Comparison of ENCODE assay signal across 13 cellular contexts in the genomic region with DNA sequence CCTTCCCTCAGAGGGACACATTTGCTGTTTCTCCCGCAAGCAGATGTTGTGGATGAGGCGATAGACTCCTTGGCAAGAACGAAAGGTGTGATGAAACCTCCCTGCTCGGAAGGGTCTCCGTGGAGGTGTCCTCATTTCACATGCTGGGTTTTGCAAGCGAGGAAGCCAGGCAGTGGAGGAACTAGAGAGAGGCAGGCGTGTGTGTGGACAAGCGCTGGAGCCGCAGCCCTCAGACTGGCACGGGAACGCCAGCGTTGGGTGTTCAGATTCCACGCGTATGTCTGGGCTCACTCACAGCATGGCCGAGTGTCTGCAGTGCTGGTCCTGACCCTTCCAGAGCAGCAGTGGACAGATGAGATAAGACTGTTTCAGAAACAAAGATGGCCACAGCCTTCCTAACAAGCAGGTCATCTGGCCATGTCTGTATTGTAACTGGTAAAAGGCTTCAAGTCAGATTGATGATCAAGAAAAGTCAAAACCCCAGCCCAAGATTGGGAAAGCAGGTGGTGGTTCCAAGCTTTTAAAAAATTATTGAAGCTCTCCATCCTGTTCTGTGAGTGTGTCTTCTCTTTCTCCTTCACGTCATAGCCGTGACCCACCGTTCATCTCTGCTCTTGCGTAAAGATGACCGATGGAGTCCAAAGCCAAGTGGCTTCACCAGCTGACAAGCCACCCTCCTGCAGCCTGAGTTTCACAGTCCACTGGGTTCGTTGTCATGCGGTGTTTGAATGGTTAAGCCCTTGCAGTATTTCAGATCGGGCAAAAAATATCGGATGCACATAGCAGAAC. TPM values are rescaled to one million over a fixed set of nuclear protein-coding genes. Genes with fewer than 3 reads are reported as not detected.
A peak's percentile ranks its signal among the peaks of the same experiment; 100 is the strongest.
DNase-seq lines count a peak whose midpoint lies in the region; ATAC-seq and TF ChIP-seq lines count a peak whose summit lies in the region.
"Had no signal": no experiment of that assay in that cellular context is flagged by ENCODE, and none has a peak within 500 bp of the region (broad histone marks: within the 10 kb centered on the region; RNA-seq: fewer than 3 reads in every experiment).

No MANE protein-coding gene starts in this region.

- H3K27me3 ChIP-seq in endodermal cell (ENCODE audit: control insufficient read depth, insufficient read depth, low read length, poor library complexity, severe bottlenecking), result no peaks in the 10 kb centered on the region

- peak overlapping the region; percentile 65 for H3K27ac ChIP-seq in endodermal cell (ENCODE audit: low read depth, low read length)
- H3K27ac ChIP-seq: HL-60 had no signal

- H3K4me1 ChIP-seq in endodermal cell (ENCODE audit: control insufficient read depth, insufficient read depth, low read length), result peaks cover 4% of the 10 kb centered on the region

- peak overlapping the region; percentile 53 for H3K4me3 Mint-ChIP-seq in natural killer cell treated with Interleukin-12 subunit alpha and Interleukin-12 subunit beta and Interleukin-15 and Interleukin-18, amount 100 ng/mL, for 72 hours
- H3K4me3 Mint-ChIP-seq in natural killer cell, result no peak overlapping the region
- H3K4me3 Mint-ChIP-seq in endodermal cell, result no peak overlapping the region
- no peak overlapping the region for H3K4me3 Mint-ChIP-seq in nephron progenitor cell

- peaks cover 74 to 79% of the 10 kb centered on the region in 2 donors for H3K4me1 Mint-ChIP-seq in natural killer cell treated with Interleukin-12 subunit alpha and Interleukin-12 subunit beta and Interleukin-15 and Interleukin-18, amount 100 ng/mL, for 72 hours (ENCODE audit: low read depth in 2 of 2)
- H3K4me1 Mint-ChIP-seq in natural killer cell, result peaks cover 49 to 57% of the 10 kb centered on the region in 2 donors
- peaks cover 19% of the 10 kb centered on the region for H3K4me1 Mint-ChIP-seq in endodermal cell
- H3K4me1 Mint-ChIP-seq in nephron progenitor cell, result peaks cover 77% of the 10 kb centered on the region

- CTCF ChIA-PET in HEK293T (lab: Yijun Ruan, JAX), result interaction anchor here (0.6 kb wide), 1 partner anchor 233 kb away, joined by 3 read pairs; no protein-coding TSS in a partner anchor

- DNase-seq in natural killer cell treated with Interleukin-12 subunit alpha and Interleukin-12 subunit beta and Interleukin-15 and Interleukin-18, amount 100 ng/mL, for 72 hours (ENCODE audit: low spot score), result peak; percentile 15
- DNase-seq in natural killer cell, result no peak
- peak; percentile 55 for DNase-seq in endodermal cell
- DNase-seq in nephron progenitor cell, result no peak
- DNase-seq in HEK293T (ENCODE audit: extremely low spot score), result no peak
- DNase-seq in activated CD4-positive, CD25-positive, alpha-beta regulatory T cell treated with anti-CD3 and anti-CD28 coated beads, Interleukin-2, amount 50 U/mL, for 72 hours, result no peak
- DNase-seq: activated CD8-positive, alpha-beta memory T cell treated with anti-CD3 and anti-CD28 coated beads, Interleukin-2, amount 50 U/mL, for 48 hours; effector memory CD4-positive, alpha-beta T cell; midbrain; small intestine had no signal

- no peak for ATAC-seq in natural killer cell treated with Interleukin-12 subunit alpha and Interleukin-12 subunit beta and Interleukin-15 and Interleukin-18, amount 100 ng/mL, for 72 hours
- ATAC-seq in natural killer cell (no peak), GM21723 (IDR thresholded peaks at IDR 0.05; ENCODE audit: unreplicated experiment) (no peak), GM18519 (IDR thresholded peaks at IDR 0.05; ENCODE audit: low FRiP score, unreplicated experiment) (no peak)

- POLR2A ChIA-PET in HEK293T (lab: Yijun Ruan, JAX), result no interaction called here

- intact Hi-C loops in natural killer cell (cut with micrococcal nuclease), result no loop called here

- H3K27ac Mint-ChIP-seq in natural killer cell treated with Interleukin-12 subunit alpha and Interleukin-12 subunit beta and Interleukin-15 and Interleukin-18, amount 100 ng/mL, for 72 hours, result peak overlapping the region; percentile 88 to 100
- H3K27ac Mint-ChIP-seq in natural killer cell, result no peak overlapping the region
- peak overlapping the region; percentile 41 for H3K27ac Mint-ChIP-seq in endodermal cell
- peak overlapping the region; percentile 77 for H3K27ac Mint-ChIP-seq in nephron progenitor cell

- no peaks in the 10 kb centered on the region for H3K9me3 ChIP-seq in endodermal cell (ENCODE audit: control insufficient read depth, low read length)

- no peak overlapping the region for H3K4me3 ChIP-seq in endodermal cell (ENCODE audit: low read length)

- no peaks in the 10 kb centered on the region for H3K9me3 Mint-ChIP-seq in natural killer cell treated with Interleukin-12 subunit alpha and Interleukin-12 subunit beta and Interleukin-15 and Interleukin-18, amount 100 ng/mL, for 72 hours
- no peaks in the 10 kb centered on the region for H3K9me3 Mint-ChIP-seq in natural killer cell
- H3K9me3 Mint-ChIP-seq in endodermal cell, result no peaks in the 10 kb centered on the region
- H3K9me3 Mint-ChIP-seq in nephron progenitor cell, result no peaks in the 10 kb centered on the region

- H3K27me3 Mint-ChIP-seq in natural killer cell treated with Interleukin-12 subunit alpha and Interleukin-12 subunit beta and Interleukin-15 and Interleukin-18, amount 100 ng/mL, for 72 hours, result no peaks in the 10 kb centered on the region
- H3K27me3 Mint-ChIP-seq in natural killer cell (ENCODE audit: low read depth in 2 of 2) (no peaks in the 10 kb centered on the region), endodermal cell (ENCODE audit: insufficient read depth) (no peaks in the 10 kb centered on the region), nephron progenitor cell (ENCODE audit: low read depth, poor library complexity) (peaks cover 6% of the 10 kb centered on the region)

- TF ChIP-seq CTCF in natural killer cell (IDR thresholded peaks at IDR 0.05), result no peak
- TF ChIP-seq CTCF in endodermal cell (conservative IDR thresholded peaks at IDR 0.05), result no peak
- no peak for TF ChIP-seq CTCF in nephron progenitor cell (IDR thresholded peaks at IDR 0.05)

- 95 to 96% methylated on average over 24 of the region's 24 CpGs for WGBS in endodermal cell (ENCODE audit: insufficient coverage in 1 of 2, insufficient read length in 1 of 2), 2 experiments

- H3K36me3 Mint-ChIP-seq in natural killer cell treated with Interleukin-12 subunit alpha and Interleukin-12 subunit beta and Interleukin-15 and Interleukin-18, amount 100 ng/mL, for 72 hours, result peaks cover 11% of the 10 kb centered on the region
- H3K36me3 Mint-ChIP-seq in natural killer cell (no peaks in the 10 kb centered on the region), endodermal cell (ENCODE audit: low read depth) (peaks cover 17% of the 10 kb centered on the region), nephron progenitor cell (ENCODE audit: low read depth) (peaks cover 36% of the 10 kb centered on the region)

- H3K9ac ChIP-seq in endodermal cell (ENCODE audit: extremely low read depth, low read length, poor library complexity, severe bottlenecking), result no peak overlapping the region

- peaks cover 21% of the 10 kb centered on the region for H3K36me3 ChIP-seq in endodermal cell (ENCODE audit: control insufficient read depth, insufficient read depth, low read length)

TF ChIP-seq in HEK293T, 16 proteins besides CTCF, POLR2A, EP300 and RAD21:
- TF ChIP-seq ELF4 (IDR thresholded peaks at IDR 0.05), result no peak

RNA-seq across cellular contexts. Expression of gene NCS1, which starts 34.9 kb away (rescaled TPM):
- 10 to 100 TPM; 31.0 to 38.1 TPM for total RNA-seq in natural killer cell treated with Interleukin-12 subunit alpha and Interleukin-12 subunit beta and Interleukin-15 and Interleukin-18, amount 100 ng/mL, for 72 hours
- 1 to 10 TPM; 1.4 to 2.4 (median 1.5) TPM for total RNA-seq in natural killer cell
- 10 to 100 TPM; 40.6 to 47.7 TPM for total RNA-seq in endodermal cell
- 26.5 TPM for polyA plus RNA-seq in endodermal cell (2013, experiment 1 of 2)
- 28.0 TPM for polyA plus RNA-seq in endodermal cell (2013, experiment 2 of 2)

Comparison
In these comparisons a context has a peak if more than half of its experiments do, and no peak if none do; other contexts are left out.
1. DNase-seq: peak in natural killer cell treated with Interleukin-12 subunit alpha and Interleukin-12 subunit beta and Interleukin-15 and Interleukin-18, amount 100 ng/mL, for 72 hours (single experiment) and endodermal cell (single experiment); none in natural killer cell (single experiment), nephron progenitor cell (single experiment), HEK293T (single experiment) and activated CD4-positive, CD25-positive, alpha-beta regulatory T cell treated with anti-CD3 and anti-CD28 coated beads, Interleukin-2, amount 50 U/mL, for 72 hours (single experiment).
2. H3K27ac Mint-ChIP-seq: peak in natural killer cell treated with Interleukin-12 subunit alpha and Interleukin-12 subunit beta and Interleukin-15 and Interleukin-18, amount 100 ng/mL, for 72 hours (2 of 2), endodermal cell (single experiment) and nephron progenitor cell (single experiment); none in natural killer cell (0 of 2).
3. RNA of gene NCS1, which starts 34.9 kb away (total RNA-seq): 40.6 to 47.7 TPM in endodermal cell and 31.0 to 38.1 TPM in natural killer cell treated with Interleukin-12 subunit alpha and Interleukin-12 subunit beta and Interleukin-15 and Interleukin-18, amount 100 ng/mL, for 72 hours; 1.4 to 2.4 TPM in natural killer cell; every median in the first group is over 4 times any median in the second.